Comparison of ENCODE assay signal across 24 cellular contexts in the genomic region with DNA sequence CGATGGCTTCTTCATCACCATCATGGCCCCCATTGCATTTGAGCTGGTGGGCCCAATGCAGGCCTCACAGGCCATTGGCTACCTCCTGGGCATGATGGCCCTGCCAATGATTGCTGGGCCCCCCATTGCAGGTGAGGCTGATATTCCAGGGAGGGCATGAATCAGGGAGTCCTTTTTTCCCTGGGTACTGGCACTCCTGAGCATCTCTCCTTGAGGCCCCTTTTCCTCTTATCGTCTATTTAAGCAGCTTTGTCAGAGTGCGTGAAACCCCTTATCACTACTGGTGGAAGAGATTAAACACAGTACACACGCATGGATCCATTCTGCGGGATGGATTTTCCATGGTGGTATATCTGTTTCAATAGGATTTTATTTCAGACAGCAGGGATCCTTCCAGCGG.
DNase-seq lines count a peak whose midpoint lies in the region; ATAC-seq, FAIRE-seq and TF ChIP-seq lines count a peak whose summit lies in the region.
"Had no signal": no experiment of that assay in that cellular context is flagged by ENCODE, and none has a peak within 500 bp of the region (broad histone marks: within the 10 kb centered on the region; RNA-seq: fewer than 3 reads in every experiment).

No MANE protein-coding gene starts in this region.

- no peaks in the 10 kb centered on the region for H3K36me3 Mint-ChIP-seq in activated naive CD4-positive, alpha-beta T cell treated with anti-CD3 and anti-CD28 coated beads, Interleukin-2, amount 50 U/mL, for 72 hours
- H3K36me3 Mint-ChIP-seq in activated CD8-positive, alpha-beta T cell treated with anti-CD3 and anti-CD28 coated beads for 36 hours (ENCODE audit: low read depth) = no peaks in the 10 kb centered on the region
- H3K36me3 Mint-ChIP-seq: CD14-positive monocyte; CD4-positive, alpha-beta memory T cell; CD4-positive, CD25-positive, alpha-beta regulatory T cell; CD8-positive, alpha-beta memory T cell had no signal

- H3K27me3 Mint-ChIP-seq in activated CD8-positive, alpha-beta T cell treated with anti-CD3 and anti-CD28 coated beads for 36 hours = no peaks in the 10 kb centered on the region
- H3K27me3 Mint-ChIP-seq: CD4-positive, alpha-beta memory T cell; CD4-positive, CD25-positive, alpha-beta regulatory T cell; CD8-positive, alpha-beta memory T cell had no signal

- peaks cover 3% of the 10 kb centered on the region for H3K4me1 Mint-ChIP-seq in activated CD8-positive, alpha-beta T cell treated with anti-CD3 and anti-CD28 coated beads for 36 hours (ENCODE audit: low read depth)
- H3K4me1 Mint-ChIP-seq: CD14-positive monocyte; CD4-positive, CD25-positive, alpha-beta regulatory T cell had no signal

- CTCF ChIA-PET in activated CD8-positive, alpha-beta T cell treated with anti-CD3 and anti-CD28 coated beads for 36 hours (lab: Charles Lee) = no interaction called here

- POLR2A ChIA-PET in activated CD8-positive, alpha-beta T cell treated with anti-CD3 and anti-CD28 coated beads for 36 hours (lab: Charles Lee) = no interaction called here

- H3K9me3 Mint-ChIP-seq in activated naive CD4-positive, alpha-beta T cell treated with anti-CD3 and anti-CD28 coated beads, Interleukin-2, amount 50 U/mL, for 72 hours = no peaks in the 10 kb centered on the region
- H3K9me3 Mint-ChIP-seq in activated CD8-positive, alpha-beta T cell treated with anti-CD3 and anti-CD28 coated beads for 36 hours = no peaks in the 10 kb centered on the region
- H3K9me3 Mint-ChIP-seq: CD4-positive, alpha-beta memory T cell had no signal

- intact Hi-C loops in activated CD8-positive, alpha-beta T cell treated with anti-CD3 and anti-CD28 coated beads for 36 hours (cut with micrococcal nuclease) = no loop called here

- TF ChIP-seq CTCF in activated CD8-positive, alpha-beta T cell treated with anti-CD3 and anti-CD28 coated beads for 36 hours (IDR thresholded peaks at IDR 0.05) = no peak

- no peak overlapping the region for H3K4me3 Mint-ChIP-seq in activated CD8-positive, alpha-beta T cell treated with anti-CD3 and anti-CD28 coated beads for 36 hours
- H3K4me3 Mint-ChIP-seq: CD14-positive monocyte; CD4-positive, alpha-beta memory T cell; CD4-positive, CD25-positive, alpha-beta regulatory T cell; CD8-positive, alpha-beta memory T cell had no signal

- no peak overlapping the region for H3K27ac Mint-ChIP-seq in activated naive CD4-positive, alpha-beta T cell treated with anti-CD3 and anti-CD28 coated beads, Interleukin-2, amount 50 U/mL, for 72 hours
- no peak overlapping the region for H3K27ac Mint-ChIP-seq in activated CD8-positive, alpha-beta T cell treated with anti-CD3 and anti-CD28 coated beads for 36 hours
- H3K27ac Mint-ChIP-seq: CD14-positive monocyte; CD4-positive, alpha-beta memory T cell; CD4-positive, CD25-positive, alpha-beta regulatory T cell; CD8-positive, alpha-beta memory T cell had no signal

- no peak for ATAC-seq in activated naive CD4-positive, alpha-beta T cell treated with anti-CD3 and anti-CD28 coated beads, Interleukin-2, amount 50 U/mL, for 72 hours
- ATAC-seq in activated CD8-positive, alpha-beta T cell treated with anti-CD3 and anti-CD28 coated beads for 36 hours = no peak
- ATAC-seq: A549, GM12878 had no signal

- peak; percentile 33 for FAIRE-seq in HTR-8/SVneo (lab: Jason Lieb, UNC)
- FAIRE-seq: A549, GM12878, GM12892, GM18507 had no signal

- DNase-seq in NCI-H82 (lab: John Stamatoyannopoulos, UW) (peak; percentile 28), NCI-H82 treated with DMSO at 0.1 percent for 48 hours (lab: John Stamatoyannopoulos, UW; ENCODE audit: unreplicated experiment) (no peak), HTR-8/SVneo (ENCODE audit: insufficient read length, low spot score) (no peak), ecto neural progenitor cell (ENCODE audit: low spot score) (peak; percentile 6)
- no peak for DNase-seq in activated naive CD4-positive, alpha-beta T cell treated with anti-CD3 and anti-CD28 coated beads, Interleukin-2, amount 50 U/mL, for 72 hours (ENCODE audit: low spot score in 2 of 2)
- no peak for DNase-seq in activated CD8-positive, alpha-beta T cell treated with anti-CD3 and anti-CD28 coated beads for 36 hours
- DNase-seq: BE2C; C1 segment of cervical spinal cord; CD4-positive, alpha-beta memory T cell; CD4-positive, CD25-positive, alpha-beta regulatory T cell; CD8-positive, alpha-beta memory T cell; COR-L47; DMS 273 treated with DMSO at 0.1 percent for 48 hours; DMS153; DMS53; DMS79; DND-41; EL; GDM1 had no signal

Comparison
In these comparisons a context has a peak if more than half of its experiments do, and no peak if none do; other contexts are left out.
1. DNase-seq: peak in NCI-H82 (single experiment) and ecto neural progenitor cell (single experiment); none in NCI-H82 treated with DMSO at 0.1 percent for 48 hours (single experiment), HTR-8/SVneo (single experiment), activated naive CD4-positive, alpha-beta T cell treated with anti-CD3 and anti-CD28 coated beads, Interleukin-2, amount 50 U/mL, for 72 hours (0 of 2) and activated CD8-positive, alpha-beta T cell treated with anti-CD3 and anti-CD28 coated beads for 36 hours (single experiment).